In genomic region chr14:99426265-99426664, GRCh38 we compare ENCODE assay signal across 22 cellular contexts. TPM values are rescaled to one million over a fixed set of nuclear protein-coding genes. Genes with fewer than 3 reads are reported as not detected.
DNase-seq lines count a peak whose midpoint lies in the region; ATAC-seq and TF ChIP-seq lines count a peak whose summit lies in the region.
"Had no signal": no experiment of that assay in that cellular context is flagged by ENCODE, and none has a peak within 500 bp of the region (broad histone marks: within the 10 kb centered on the region; RNA-seq: fewer than 3 reads in every experiment).

No MANE protein-coding gene starts in this region.

- peaks cover 4% of the 10 kb centered on the region for H3F3A ChIP-seq in SK-N-SH (replicated peaks; ENCODE audit: insufficient read depth)

- H3K9me3 ChIP-seq in Caco-2 (no peaks in the 10 kb centered on the region), IMR-90 (ENCODE audit: control insufficient read depth, insufficient read depth, low read length) (peaks cover 5% of the 10 kb centered on the region; the same call in 1 of the 2 replicates), SK-N-SH (peaks cover 4% of the 10 kb centered on the region; the same call in 1 of the 2 replicates), HAP-1 (no peaks in the 10 kb centered on the region; the same call in 1 of the 2 replicates)
- H3K9me3 ChIP-seq in naive thymus-derived CD4-positive, alpha-beta T cell (ENCODE audit: control insufficient read depth in 2 of 3, low read length in 3 of 3): peaks cover 0 to 5% (median 3%) of the 10 kb centered on the region in 3 experiments
- H3K9me3 ChIP-seq: MG63 had no signal

- H4K91ac ChIP-seq in IMR-90 (ENCODE audit: insufficient read depth, low read depth, low read length): no peak overlapping the region

- H3K9me1 ChIP-seq in IMR-90 (ENCODE audit: insufficient read depth, low read length): no peaks in the 10 kb centered on the region; the same call in 1 of the 2 replicates

- BruUV-seq in Caco-2 (replicated peaks; lab: Mats Ljungman, UMichigan) (no TSS peak), IMR-90 (replicated peaks; lab: Mats Ljungman, UMichigan) (no TSS peak)

- H3K56ac ChIP-seq in IMR-90 (ENCODE audit: extremely low read depth, insufficient read depth, low read length): no peak overlapping the region

- H3K9me3 Mint-ChIP-seq in Caco-2 (ENCODE audit: unreplicated experiment): no peaks in the 10 kb centered on the region
- H3K9me3 Mint-ChIP-seq in activated T-helper 17 cell treated with anti-CD3 and anti-CD28 coated beads, Interleukin-2, amount 50 U/mL, for 72 hours: peaks cover 4% of the 10 kb centered on the region
- H3K9me3 Mint-ChIP-seq in naive thymus-derived CD4-positive, alpha-beta T cell: peaks cover 0 to 20% (median 7%) of the 10 kb centered on the region in 11 donors

- intact Hi-C loops in Caco-2 (cut with micrococcal nuclease; ENCODE audit: unreplicated experiment): no loop called here
- intact Hi-C loops in IMR-90 (cut with micrococcal nuclease): no loop called here
- intact Hi-C loops in naive thymus-derived CD4-positive, alpha-beta T cell (cut with micrococcal nuclease): no loop called here

- no peak overlapping the region for H2BK15ac ChIP-seq in IMR-90 (ENCODE audit: low read depth, low read length)

- TF ChIP-seq CTCF in Caco-2 (IDR thresholded peaks at IDR 0.05; ENCODE audit: insufficient read depth in 1 of 2, low read depth in 1 of 2, low read length in 1 of 2, severe bottlenecking in 1 of 2, unreplicated experiment in 1 of 2): no peak
- TF ChIP-seq CTCF in IMR-90 (conservative IDR thresholded peaks at IDR 0.05; ENCODE audit: low read depth, low read length): no peak
- no peak for TF ChIP-seq CTCF in SK-N-SH (IDR thresholded peaks at IDR 0.05)

- H4K20me1 ChIP-seq in IMR-90 (ENCODE audit: insufficient read depth, low read length): no peaks in the 10 kb centered on the region; the same call in 1 of the 2 replicates
- no peaks in the 10 kb centered on the region; the same call in 1 of the 2 replicates for H4K20me1 ChIP-seq in SK-N-SH (ENCODE audit: insufficient read depth)

- H4K8ac ChIP-seq in IMR-90 (ENCODE audit: low read depth in 2 of 2, low read length in 2 of 2): no peak overlapping the region

- no peak overlapping the region for H2BK120ac ChIP-seq in IMR-90 (ENCODE audit: low read depth, low read length)

- in situ Hi-C loops in IMR-90 (cut with MboI; ENCODE audit: low sequenced_read_pairs): no loop called here
- in situ Hi-C loops in HAP-1 (cut with MboI; ENCODE audit: low sequenced_read_pairs): no loop called here

- H2AK5ac ChIP-seq in IMR-90 (ENCODE audit: low read depth, low read length): no peak overlapping the region

- no peak overlapping the region for H2BK5ac ChIP-seq in IMR-90 (ENCODE audit: low read depth, low read length, poor library complexity, severe bottlenecking)

- H2BK20ac ChIP-seq in IMR-90 (ENCODE audit: low read depth, low read length): no peak overlapping the region

- H3K27me3 ChIP-seq in Caco-2 (replicated peaks; ENCODE audit: control insufficient read depth, insufficient read depth, low read length) (no peaks in the 10 kb centered on the region), IMR-90 (ENCODE audit: control insufficient read depth, insufficient read depth, low read length) (no peaks in the 10 kb centered on the region), SK-N-SH (ENCODE audit: insufficient read depth) (no peaks in the 10 kb centered on the region), HAP-1 (ENCODE audit: low read depth) (no peaks in the 10 kb centered on the region)
- no peaks in the 10 kb centered on the region for H3K27me3 ChIP-seq in naive thymus-derived CD4-positive, alpha-beta T cell (ENCODE audit: control insufficient read depth in 2 of 2, insufficient read depth in 2 of 2, low read length in 2 of 2)
- H3K27me3 ChIP-seq: MG63 had no signal

- peaks cover 0 to 18% of the 10 kb centered on the region in 2 experiments; a peak in 3 of 4 replicates for H3K79me1 ChIP-seq in IMR-90 (ENCODE audit: low read depth in 1 of 2, low read length in 2 of 2)

- H3K4me2 ChIP-seq in IMR-90 (ENCODE audit: low read depth, low read length) (no peak overlapping the region), SK-N-SH (no peak overlapping the region)

- TF ChIP-seq POLR2A in IMR-90 (IDR thresholded peaks at IDR 0.05; ENCODE audit: low read depth, low read length): no peak

- DNase-seq in Caco-2 (no peak), IMR-90 (no peak), glomerular visceral epithelial cell (ENCODE audit: extremely low spot score) (no peak), SK-N-SH (no peak), HAP-1 (ENCODE audit: low spot score in 2 of 2) (no peak)
- no peak for DNase-seq in naive thymus-derived CD4-positive, alpha-beta T cell
- DNase-seq: activated CD4-positive, alpha-beta memory T cell treated with anti-CD3 and anti-CD28 coated beads for 36 hours; activated naive CD4-positive, alpha-beta T cell treated with anti-CD3 and anti-CD28 coated beads, Interleukin-2, amount 50 U/mL, for 16 hours; activated T-cell treated with anti-CD3 and anti-CD28 coated beads, Interleukin-2, amount 50 U/mL, for 1 hour; CD4-positive, alpha-beta T cell; effector memory CD4-positive, alpha-beta T cell; head of caudate nucleus; left ventricle myocardium inferior; MG63; mucosa of descending colon; NCI-H1436 treated with DMSO at 0.1 percent for 48 hours; NCI-H2171; NCI-H748 treated with DMSO at 0.1 percent for 48 hours; nucleus accumbens had no signal

- no peak overlapping the region for H3K14ac ChIP-seq in IMR-90 (replicated peaks; ENCODE audit: low read depth, low read length)

- POLR2A ChIA-PET in Caco-2 (lab: Charles Lee): no interaction called here
- POLR2A ChIA-PET in IMR-90 (lab: Charles Lee; ENCODE audit: unreplicated experiment): no interaction called here
- POLR2A ChIA-PET in naive thymus-derived CD4-positive, alpha-beta T cell (lab: Charles Lee): no interaction called here
- POLR2A ChIA-PET in SK-N-SH (lab: Yijun Ruan, JAX): no interaction called here

- no peak overlapping the region for H2AK9ac ChIP-seq in IMR-90 (replicated peaks; ENCODE audit: low read depth, low read length, poor library complexity)

- no peaks in the 10 kb centered on the region for H3K27me3 Mint-ChIP-seq in Caco-2 (ENCODE audit: insufficient read depth, unreplicated experiment)
- no peaks in the 10 kb centered on the region for H3K27me3 Mint-ChIP-seq in activated T-helper 17 cell treated with anti-CD3 and anti-CD28 coated beads, Interleukin-2, amount 50 U/mL, for 72 hours
- H3K27me3 Mint-ChIP-seq in naive thymus-derived CD4-positive, alpha-beta T cell: no peaks in the 10 kb centered on the region
- H3K27me3 Mint-ChIP-seq: activated CD4-positive, alpha-beta memory T cell treated with anti-CD3 and anti-CD28 coated beads for 36 hours; CD4-positive, alpha-beta T cell had no signal

- no CpG with 5 or more reads among the region's 3 CpGs for WGBS in IMR-90 (ENCODE audit: extremely low coverage in 2 of 2, insufficient read length in 1 of 2), 2 experiments
- WGBS in SK-N-SH (ENCODE audit: low lambda C conversion rate): 98% methylated on average over 3 of the region's 3 CpGs

- no peak overlapping the region for H3K18ac ChIP-seq in IMR-90 (ENCODE audit: low read depth, low read length)

- no peak overlapping the region for H3K4ac ChIP-seq in IMR-90 (ENCODE audit: low read depth, low read length)

- no peak for ATAC-seq in IMR-90 (ENCODE audit: low read depth)
- ATAC-seq in activated T-helper 17 cell treated with anti-CD3 and anti-CD28 coated beads, Interleukin-2, amount 50 U/mL, for 72 hours (replicated peaks): no peak
- no peak for ATAC-seq in naive thymus-derived CD4-positive, alpha-beta T cell
- ATAC-seq: HepG2, mucosa of descending colon, Panc1 had no signal

- H3K36me3 ChIP-seq in Caco-2 (ENCODE audit: control insufficient read depth, insufficient read depth, low read length) (no peaks in the 10 kb centered on the region; the same call in 1 of the 2 replicates), IMR-90 (ENCODE audit: control insufficient read depth, insufficient read depth, low read length) (peaks cover 6% of the 10 kb centered on the region), SK-N-SH (replicated peaks in 1 of 2; ENCODE audit: control insufficient read depth in 1 of 2, insufficient read depth in 2 of 2, low read length in 1 of 2) (peaks cover 13 to 19% of the 10 kb centered on the region in 2 experiments), HAP-1 (replicated peaks) (peaks cover 16% of the 10 kb centered on the region)
- H3K36me3 ChIP-seq in naive thymus-derived CD4-positive, alpha-beta T cell (ENCODE audit: control insufficient read depth in 2 of 3, insufficient read depth in 3 of 3, low read length in 3 of 3): peaks cover 0 to 46% (median 6%) of the 10 kb centered on the region in 3 experiments
- H3K36me3 ChIP-seq: MG63 had no signal

- no peak overlapping the region for H3K27ac ChIP-seq in IMR-90 (ENCODE audit: insufficient read depth, low read length)
- no peak overlapping the region for H3K27ac ChIP-seq in naive thymus-derived CD4-positive, alpha-beta T cell (ENCODE audit: low read depth, low read length)
- no peak overlapping the region for H3K27ac ChIP-seq in SK-N-SH (ENCODE audit: low read depth in 2 of 2, low read length in 1 of 2)
- H3K27ac ChIP-seq: left ventricle myocardium inferior had no signal

- dilution Hi-C loops in IMR-90 (cut with HindIII; ENCODE audit: low sequenced_read_pairs, unreplicated experiment): no loop called here

- no peak overlapping the region for H3K9ac ChIP-seq in IMR-90 (ENCODE audit: low read depth, low read length)
- H3K9ac ChIP-seq in SK-N-SH: no peak overlapping the region

- peaks cover 25% of the 10 kb centered on the region for H3K4me1 Mint-ChIP-seq in Caco-2 (ENCODE audit: low read depth, unreplicated experiment)
- H3K4me1 Mint-ChIP-seq in activated T-helper 17 cell treated with anti-CD3 and anti-CD28 coated beads, Interleukin-2, amount 50 U/mL, for 72 hours: peaks cover 22% of the 10 kb centered on the region
- H3K4me1 Mint-ChIP-seq in naive thymus-derived CD4-positive, alpha-beta T cell: peaks cover 5 to 43% (median 25%) of the 10 kb centered on the region in 7 donors

- H3K27ac Mint-ChIP-seq in Caco-2 (ENCODE audit: unreplicated experiment): peak overlapping the region; percentile 49
- H3K27ac Mint-ChIP-seq in activated T-helper 17 cell treated with anti-CD3 and anti-CD28 coated beads, Interleukin-2, amount 50 U/mL, for 72 hours: peak overlapping the region; percentile 65
- H3K27ac Mint-ChIP-seq in naive thymus-derived CD4-positive, alpha-beta T cell: peak overlapping the region in 6 of 9 donors; percentile 1 to 83 (median 50)
- H3K27ac Mint-ChIP-seq: activated CD4-positive, alpha-beta memory T cell treated with anti-CD3 and anti-CD28 coated beads for 36 hours; CD4-positive, alpha-beta T cell had no signal

- H4K5ac ChIP-seq in IMR-90 (ENCODE audit: low read depth, low read length): no peak overlapping the region

- H3K36me3 Mint-ChIP-seq in Caco-2 (ENCODE audit: insufficient read depth, unreplicated experiment): peaks cover 21% of the 10 kb centered on the region
- H3K36me3 Mint-ChIP-seq in activated T-helper 17 cell treated with anti-CD3 and anti-CD28 coated beads, Interleukin-2, amount 50 U/mL, for 72 hours (ENCODE audit: low read depth): peaks cover 57% of the 10 kb centered on the region
- peaks cover 17 to 46% (median 39%) of the 10 kb centered on the region in 5 donors for H3K36me3 Mint-ChIP-seq in naive thymus-derived CD4-positive, alpha-beta T cell

- no peak for TF ChIP-seq RAD21 in IMR-90 (IDR thresholded peaks at IDR 0.05; ENCODE audit: low read length)
- TF ChIP-seq RAD21 in SK-N-SH (IDR thresholded peaks at IDR 0.05; ENCODE audit: low read length): no peak

- H3K4me1 ChIP-seq in Caco-2 (peaks cover 25% of the 10 kb centered on the region), IMR-90 (ENCODE audit: control insufficient read depth, insufficient read depth, low read length) (peaks cover 3% of the 10 kb centered on the region), SK-N-SH (ENCODE audit: control insufficient read depth in 1 of 2, insufficient read depth in 2 of 2, low read depth in 1 of 2, low read length in 1 of 2) (no peaks in the 10 kb centered on the region; a peak in 1 of 4 replicates), HAP-1 (peaks cover 7% of the 10 kb centered on the region)
- H3K4me1 ChIP-seq in naive thymus-derived CD4-positive, alpha-beta T cell (ENCODE audit: control insufficient read depth in 2 of 2, insufficient read depth in 2 of 2, low read length in 2 of 2): peaks cover 0 to 8% of the 10 kb centered on the region in 2 donors

- CTCF ChIA-PET in Caco-2 (lab: Charles Lee) (no interaction called here), IMR-90 (lab: Yijun Ruan, JAX) (interaction anchor here (2.7 kb wide), 1 partner anchor 11 kb away, joined by 11 read pairs; no protein-coding TSS in a partner anchor), SK-N-SH (lab: Yijun Ruan, JAX) (interaction anchor here (3.3 kb wide), 1 partner anchor 10 kb away, joined by 29 read pairs; no protein-coding TSS in a partner anchor)
- CTCF ChIA-PET in naive thymus-derived CD4-positive, alpha-beta T cell (lab: Charles Lee): interaction anchor here (0.9 to 2.9 kb wide), 2 partner anchors 8 to 11 kb away, joined by 3 to 18 read pairs; no protein-coding TSS in a partner anchor

- H3K9me2 ChIP-seq in SK-N-SH: no peaks in the 10 kb centered on the region

- H3K4me3 ChIP-seq in Caco-2 (ENCODE audit: low read depth, low read length) (no peak overlapping the region), IMR-90 (ENCODE audit: insufficient read depth, low read depth, low read length) (no peak overlapping the region), SK-N-SH (ENCODE audit: low read depth in 2 of 2, low read length in 1 of 2) (no peak overlapping the region), HAP-1 (no peak overlapping the region)
- H3K4me3 ChIP-seq in naive thymus-derived CD4-positive, alpha-beta T cell (ENCODE audit: low read length): no peak overlapping the region
- H3K4me3 ChIP-seq: left ventricle myocardium inferior, MG63, mucosa of descending colon had no signal

- H3K23ac ChIP-seq in IMR-90 (ENCODE audit: low read depth, low read length): 0 out of 2 replicates have a peak overlapping the region, but pooled peaks have one; percentile 51

- H2AFZ ChIP-seq in IMR-90 (replicated peaks; ENCODE audit: low read length, poor library complexity) (no peak overlapping the region), SK-N-SH (ENCODE audit: low read depth) (no peak overlapping the region)

- TF ChIP-seq EP300 in SK-N-SH (IDR thresholded peaks at IDR 0.05; ENCODE audit: borderline replicate concordance in 1 of 2, low read depth in 1 of 2, low read length in 1 of 2): no peak

- H3K4me3 Mint-ChIP-seq in Caco-2 (ENCODE audit: unreplicated experiment): no peak overlapping the region
- H3K4me3 Mint-ChIP-seq in activated T-helper 17 cell treated with anti-CD3 and anti-CD28 coated beads, Interleukin-2, amount 50 U/mL, for 72 hours: no peak overlapping the region
- H3K4me3 Mint-ChIP-seq in naive thymus-derived CD4-positive, alpha-beta T cell: no peak overlapping the region
- H3K4me3 Mint-ChIP-seq: activated CD4-positive, alpha-beta memory T cell treated with anti-CD3 and anti-CD28 coated beads for 36 hours; CD4-positive, alpha-beta T cell had no signal

- H3K79me2 ChIP-seq in SK-N-SH (ENCODE audit: insufficient read depth): peaks cover 4% of the 10 kb centered on the region; the same call in 1 of the 2 replicates

RNA-seq across cellular contexts. Expression of gene SETD3, which starts 54.4 kb away (rescaled TPM):
- 74.3 and 76.2 TPM in 2 replicates for total RNA-seq in Caco-2 (2022)
- 31.9 and 35.0 TPM in 2 replicates for total RNA-seq in IMR-90 (2012; rRNA removed)
- polyA plus RNA-seq in IMR-90 (2012; rRNA removed): 15.9 and 18.8 TPM in 2 replicates
- 5.3 and 7.6 TPM in 2 replicates for polyA plus RNA-seq in IMR-90 (2012; cell fraction: cytosol; rRNA removed)
- polyA plus RNA-seq in IMR-90 (2012; cell fraction: nucleus; rRNA removed; ENCODE audit: low replicate concordance): 1.7 and 11.2 TPM in 2 replicates
- 10 to 100 TPM; 32.8 to 53.2 TPM for total RNA-seq in activated T-helper 17 cell treated with anti-CD3 and anti-CD28 coated beads, Interleukin-2, amount 50 U/mL, for 72 hours
- 10 to 100 TPM; 42.7 to 59.4 (median 53.5) TPM for total RNA-seq in naive thymus-derived CD4-positive, alpha-beta T cell
- polyA plus RNA-seq in naive thymus-derived CD4-positive, alpha-beta T cell: 10 to 100 TPM; 32.2 to 47.4 TPM
- polyA plus RNA-seq in SK-N-SH (2012; rRNA removed): 19.1 and 22.7 TPM in 2 replicates
- 24.4 and 28.7 TPM in 2 replicates for polyA plus RNA-seq in SK-N-SH (2012; cell fraction: cytosol; rRNA removed)
- polyA plus RNA-seq in SK-N-SH (2012; cell fraction: nucleus; rRNA removed): 8.5 and 14.9 TPM in 2 replicates

RNA-seq across cellular contexts. Expression of gene CCNK, which starts 54.9 kb away (rescaled TPM):
- 95.4 and 104 TPM in 2 replicates for total RNA-seq in Caco-2 (2022)
- total RNA-seq in IMR-90 (2012; rRNA removed): 18.8 and 33.1 TPM in 2 replicates
- 25.0 and 38.3 TPM in 2 replicates for polyA plus RNA-seq in IMR-90 (2012; rRNA removed)
- polyA plus RNA-seq in IMR-90 (2012; cell fraction: cytosol; rRNA removed): 9.1 and 12.6 TPM in 2 replicates
- polyA plus RNA-seq in IMR-90 (2012; cell fraction: nucleus; rRNA removed; ENCODE audit: low replicate concordance): 14.4 and 41.8 TPM in 2 replicates
- total RNA-seq in activated T-helper 17 cell treated with anti-CD3 and anti-CD28 coated beads, Interleukin-2, amount 50 U/mL, for 72 hours: 10 to 100 TPM; 65.7 to 89.0 TPM
- 100 to 1,000 TPM in 2 of 5 experiments, 10 to 100 TPM in 3; 68.4 to 139 (median 81.9) TPM for total RNA-seq in naive thymus-derived CD4-positive, alpha-beta T cell
- 10 to 100 TPM; 16.5 to 19.8 TPM for polyA plus RNA-seq in naive thymus-derived CD4-positive, alpha-beta T cell
- polyA plus RNA-seq in SK-N-SH (2012; rRNA removed): 9.0 and 14.6 TPM in 2 replicates
- 18.4 and 19.4 TPM in 2 replicates for polyA plus RNA-seq in SK-N-SH (2012; cell fraction: cytosol; rRNA removed)
- 14.2 and 23.0 TPM in 2 replicates for polyA plus RNA-seq in SK-N-SH (2012; cell fraction: nucleus; rRNA removed)
